ENCODE assay signal across 23 cellular contexts in the genomic region with DNA sequence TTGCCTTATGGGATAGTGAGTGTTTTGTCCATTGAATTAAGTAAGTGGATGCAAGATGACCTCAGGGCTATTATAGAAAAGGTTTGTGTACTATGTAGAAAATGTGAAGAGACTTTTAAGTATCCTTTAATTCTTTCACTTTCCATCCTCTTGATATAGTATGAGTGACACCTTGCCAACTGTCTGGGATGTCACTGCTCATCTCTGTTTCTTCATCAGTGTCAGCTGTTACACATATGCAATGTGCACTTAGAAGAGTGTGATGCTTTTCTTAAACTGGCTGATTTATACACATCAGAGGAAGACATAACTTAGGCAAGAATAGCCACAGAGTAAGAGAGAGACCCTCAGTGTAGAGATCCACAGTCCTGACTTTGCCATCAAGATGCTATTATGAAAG.
"Had no signal": no experiment of that assay in that cellular context is flagged by ENCODE, and none has a peak within 500 bp of the region (broad histone marks: within the 10 kb centered on the region; RNA-seq: fewer than 3 reads in every experiment).

No MANE protein-coding gene starts in this region.

- H3K27me3 Mint-ChIP-seq: activated CD4-positive, alpha-beta T cell treated with anti-CD3 and anti-CD28 coated beads, Interleukin-2, amount 10 ng/mL, durations not matched to agents 7 days and 5 days; activated naive CD4-positive, alpha-beta T cell treated with anti-CD3 and anti-CD28 coated beads, Interleukin-2, amount 50 U/mL, for 24 hours; effector memory CD8-positive, alpha-beta T cell had no signal

- H3K27ac Mint-ChIP-seq: activated CD4-positive, alpha-beta T cell treated with anti-CD3 and anti-CD28 coated beads, Interleukin-2, amount 10 ng/mL, durations not matched to agents 7 days and 5 days; activated naive CD4-positive, alpha-beta T cell treated with anti-CD3 and anti-CD28 coated beads, Interleukin-2, amount 50 U/mL, for 24 hours; effector memory CD8-positive, alpha-beta T cell; mesothelial cell of epicardium; natural killer cell had no signal

- H3K9me3 Mint-ChIP-seq: activated naive CD4-positive, alpha-beta T cell treated with anti-CD3 and anti-CD28 coated beads, Interleukin-2, amount 50 U/mL, for 24 hours; effector memory CD8-positive, alpha-beta T cell; mesothelial cell of epicardium; natural killer cell had no signal

- H3K4me3 ChIP-seq: colonic mucosa, dorsolateral prefrontal cortex, pancreas, transverse colon had no signal

- ATAC-seq: effector memory CD8-positive, alpha-beta T cell; left ventricle myocardium superior; pancreas; right cardiac atrium; SK-N-SH treated with all-trans-retinoic acid at 6 μM for 48 hours had no signal

- DNase-seq: activated CD4-positive, alpha-beta T cell treated with anti-CD3 and anti-CD28 coated beads, Interleukin-2, amount 10 ng/mL, durations not matched to agents 7 days and 5 days; activated gamma-delta T cell; amniotic stem cell; colonic mucosa; dorsolateral prefrontal cortex; effector memory CD8-positive, alpha-beta T cell; glutamatergic neuron; hippocampal formation; kidney glomerular epithelial cell; left ventricle myocardium superior; natural killer cell; pancreas; right cardiac atrium; stimulated activated CD4-positive, alpha-beta T cell treated with anti-CD3 and anti-CD28 coated beads, Interleukin-12 subunit alpha, Interleukin-12 subunit beta, amount 100 ng/mL, for 4 hours; transverse colon had no signal

- H3K27ac ChIP-seq: colonic mucosa, dorsolateral prefrontal cortex, pancreas, transverse colon, VCaP had no signal

- H3K36me3 ChIP-seq: colonic mucosa, pancreas, transverse colon had no signal

- H3K27me3 ChIP-seq: colonic mucosa, dorsolateral prefrontal cortex, pancreas, transverse colon had no signal

- H3K4me3 Mint-ChIP-seq: activated CD4-positive, alpha-beta T cell treated with anti-CD3 and anti-CD28 coated beads, Interleukin-2, amount 10 ng/mL, durations not matched to agents 7 days and 5 days; activated naive CD4-positive, alpha-beta T cell treated with anti-CD3 and anti-CD28 coated beads, Interleukin-2, amount 50 U/mL, for 24 hours; effector memory CD8-positive, alpha-beta T cell; mesothelial cell of epicardium; natural killer cell had no signal

- H3K36me3 Mint-ChIP-seq: activated naive CD4-positive, alpha-beta T cell treated with anti-CD3 and anti-CD28 coated beads, Interleukin-2, amount 50 U/mL, for 24 hours; mesothelial cell of epicardium; natural killer cell had no signal

- H3K9me3 ChIP-seq: colonic mucosa, pancreas, transverse colon had no signal

- H3K4me1 ChIP-seq: colonic mucosa, pancreas had no signal

- FAIRE-seq: bronchial epithelial cell, endothelial cell of umbilical vein, frontal cortex, pancreas, urothelium cell line had no signal
